ENCODE assay signal across 25 cellular contexts in genomic region chr11:88181776-88182175, GRCh38. TPM values are rescaled to one million over a fixed set of nuclear protein-coding genes. Genes with fewer than 3 reads are reported as not detected.
"Had no signal": no experiment of that assay in that cellular context is flagged by ENCODE, and none has a peak within 500 bp of the region (broad histone marks: within the 10 kb centered on the region; RNA-seq: fewer than 3 reads in every experiment).

No MANE protein-coding gene starts in this region.

- H3K9me3 ChIP-seq: breast epithelium, left ventricle myocardium inferior, neutrophil, stomach, tibial nerve had no signal

- H3K27me3 ChIP-seq: breast epithelium, neutrophil, stomach, tibial nerve had no signal

- DNase-seq: activated B cell treated with CpG ODN at 0.5 μM for 24 hours; activated naive CD4-positive, alpha-beta T cell; activated T-cell treated with anti-CD3 and anti-CD28 coated beads for 4 hours; activated T-cell treated with anti-CD3 and anti-CD28 coated beads, Interleukin-2, amount 50 U/mL, for 72 hours; dermis blood vessel endothelial cell; effector CD4-positive, alpha-beta T cell; erythroblast; foreskin melanocyte; left ventricle myocardium inferior; naive B cell; nephron progenitor cell; retina; stimulated activated CD4-positive, alpha-beta T cell treated with anti-CD3 and anti-CD28 coated beads, Interleukin-2, amount 100 ng/mL, for 24 hours; stimulated activated naive B cell treated with anti-CD40 and anti-IgM and Interleukin-4, amounts not matched to agents 10 μg/mL and 1 μg/mL and 100 μg/mL, for 72 hours; stomach; SW 1271; T-helper 9 cell had no signal

- H3K27ac ChIP-seq: breast epithelium, left ventricle myocardium inferior, neutrophil, stomach, tibial nerve had no signal

- H3K4me1 ChIP-seq: breast epithelium, left ventricle myocardium inferior had no signal

- ATAC-seq: activated naive CD4-positive, alpha-beta T cell treated with anti-CD3 and anti-CD28 coated beads, Interleukin-2, amount 50 U/mL, for 72 hours; activated T-cell treated with anti-CD3 and anti-CD28 coated beads, Interleukin-2, amount 50 U/mL, for 72 hours; sciatic nerve; stimulated activated naive B cell treated with anti-CD40 and anti-IgM and Interleukin-4, amounts not matched to agents 10 μg/mL and 1 μg/mL and 100 μg/mL, for 72 hours had no signal

- H3K4me3 ChIP-seq: breast epithelium, left ventricle myocardium inferior, lung, skin epidermis, stomach, tibial nerve had no signal

- H3K36me3 ChIP-seq: breast epithelium, left ventricle myocardium inferior, neutrophil, stomach, tibial nerve had no signal

RNA-seq across cellular contexts. Expression of gene RAB38, which starts 6.5 kb away (rescaled TPM):
- total RNA-seq: osteocyte had no signal
